12 cellular contexts compared by ENCODE assay signal in genomic region chr5:3597002-3597726, GRCh38. TPM values are rescaled to one million over a fixed set of nuclear protein-coding genes. Genes with fewer than 3 reads are reported as not detected.
A peak's percentile ranks its signal among the peaks of the same experiment; 100 is the strongest.
DNase-seq lines count a peak whose midpoint lies in the region; ATAC-seq and TF ChIP-seq lines count a peak whose summit lies in the region.
"Had no signal": no experiment of that assay in that cellular context is flagged by ENCODE, and none has a peak within 500 bp of the region (broad histone marks: within the 10 kb centered on the region; RNA-seq: fewer than 3 reads in every experiment).

No MANE protein-coding gene starts in this region.

- CTCF ChIA-PET in activated CD8-positive, alpha-beta T cell treated with anti-CD3 and anti-CD28 coated beads, Interleukin-2, amount 10 ng/mL, durations not matched to agents 7 days and 5 days (lab: Charles Lee): no interaction called here
- CTCF ChIA-PET in activated CD8-positive, alpha-beta T cell treated with anti-CD3 and anti-CD28 coated beads for 36 hours (lab: Charles Lee): no interaction called here

- H3K9me3 ChIP-seq in breast epithelium (peaks cover 0 to 4% of the 10 kb centered on the region in 2 donors), subcutaneous abdominal adipose tissue (ENCODE audit: control insufficient read depth in 5 of 5, low read length in 5 of 5) (no peaks in the 10 kb centered on the region)

- TF ChIP-seq CTCF in activated CD8-positive, alpha-beta T cell treated with anti-CD3 and anti-CD28 coated beads for 36 hours (IDR thresholded peaks at IDR 0.05): no peak
- TF ChIP-seq CTCF in breast epithelium (IDR thresholded peaks at IDR 0.05): no peak

- H3K36me3 ChIP-seq in breast epithelium (no peaks in the 10 kb centered on the region), subcutaneous abdominal adipose tissue (ENCODE audit: control insufficient read depth in 5 of 5, insufficient read depth in 5 of 5, low read length in 5 of 5) (peaks cover 0 to 3% (median 0%) of the 10 kb centered on the region in 5 donors)

- no peak for TF ChIP-seq POLR2A in breast epithelium (IDR thresholded peaks at IDR 0.05)

- no peak overlapping the region for H3K4me3 Mint-ChIP-seq in activated CD8-positive, alpha-beta T cell treated with anti-CD3 and anti-CD28 coated beads, Interleukin-2, amount 10 ng/mL, durations not matched to agents 7 days and 5 days
- no peak overlapping the region for H3K4me3 Mint-ChIP-seq in activated CD8-positive, alpha-beta T cell treated with anti-CD3 and anti-CD28 coated beads for 36 hours
- H3K4me3 Mint-ChIP-seq in T-helper 2 cell treated with Interferon-gamma antibody and Interleukin-4, amounts not matched to agents 5 μg/mL and 100 μg/mL, for 36 hours: no peak overlapping the region

- H3K27ac Mint-ChIP-seq in activated CD8-positive, alpha-beta T cell treated with anti-CD3 and anti-CD28 coated beads, Interleukin-2, amount 10 ng/mL, durations not matched to agents 7 days and 5 days: peak overlapping the region; percentile 67
- H3K27ac Mint-ChIP-seq in activated CD8-positive, alpha-beta T cell treated with anti-CD3 and anti-CD28 coated beads for 36 hours: no peak overlapping the region
- H3K27ac Mint-ChIP-seq in T-helper 2 cell treated with Interferon-gamma antibody and Interleukin-4, amounts not matched to agents 5 μg/mL and 100 μg/mL, for 36 hours: no peak overlapping the region

- peaks cover 0 to 75% of the 10 kb centered on the region in 2 donors for H3K27me3 ChIP-seq in breast epithelium
- peaks cover 4 to 62% (median 44%) of the 10 kb centered on the region in 5 donors for H3K27me3 ChIP-seq in subcutaneous abdominal adipose tissue (ENCODE audit: control insufficient read depth in 5 of 5, insufficient read depth in 4 of 5, low read length in 5 of 5)

- H3K27ac ChIP-seq in breast epithelium (peak overlapping the region; percentile 90 to 93), subcutaneous abdominal adipose tissue (ENCODE audit: low read depth, low read length) (peak overlapping the region; percentile 41)

- intact Hi-C loops in activated CD8-positive, alpha-beta T cell treated with anti-CD3 and anti-CD28 coated beads for 36 hours (cut with micrococcal nuclease): loop anchor here (10.0 kb wide), 1 partner anchor 1722 kb away; no protein-coding TSS in a partner anchor
- intact Hi-C loops in breast epithelium (cut with DNase I; ENCODE audit: low total_unique reads): no loop called here
- intact Hi-C loops in Right ventricle myocardium inferior (cut with DNase I): no loop called here

- H3K36me3 Mint-ChIP-seq in activated CD8-positive, alpha-beta T cell treated with anti-CD3 and anti-CD28 coated beads, Interleukin-2, amount 10 ng/mL, durations not matched to agents 7 days and 5 days (ENCODE audit: low read depth): peaks cover 26% of the 10 kb centered on the region
- H3K36me3 Mint-ChIP-seq in activated CD8-positive, alpha-beta T cell treated with anti-CD3 and anti-CD28 coated beads for 36 hours (ENCODE audit: low read depth): peaks cover 5% of the 10 kb centered on the region
- no peaks in the 10 kb centered on the region for H3K36me3 Mint-ChIP-seq in T-helper 2 cell treated with Interferon-gamma antibody and Interleukin-4, amounts not matched to agents 5 μg/mL and 100 μg/mL, for 36 hours (ENCODE audit: low read depth)

- H3K4me3 ChIP-seq in breast epithelium (peak overlapping the region; percentile 59 to 69 (median 66)), subcutaneous abdominal adipose tissue (ENCODE audit: low read depth in 1 of 5, low read length in 5 of 5) (peak overlapping the region; percentile 52 to 70 (median 59))

- no peak for DNase-seq in activated CD8-positive, alpha-beta T cell treated with anti-CD3 and anti-CD28 coated beads, Interleukin-2, amount 10 ng/mL, durations not matched to agents 7 days and 5 days
- DNase-seq in activated CD8-positive, alpha-beta T cell treated with anti-CD3 and anti-CD28 coated beads for 36 hours: no peak
- DNase-seq in breast epithelium (ENCODE audit: low spot score in 2 of 2) (no peak), left kidney (ENCODE audit: low read depth, low spot score) (peak; percentile 50), Right ventricle myocardium inferior (ENCODE audit: missing footprints) (no peak)
- DNase-seq in T-helper 2 cell treated with Interferon-gamma antibody and Interleukin-4, amounts not matched to agents 5 μg/mL and 100 μg/mL, for 36 hours (ENCODE audit: low spot score): no peak
- DNase-seq: ACHN, DMS53, islet precursor cell had no signal

- POLR2A ChIA-PET in activated CD8-positive, alpha-beta T cell treated with anti-CD3 and anti-CD28 coated beads, Interleukin-2, amount 10 ng/mL, durations not matched to agents 7 days and 5 days (lab: Charles Lee): no interaction called here
- POLR2A ChIA-PET in activated CD8-positive, alpha-beta T cell treated with anti-CD3 and anti-CD28 coated beads for 36 hours (lab: Charles Lee): no interaction called here

- ATAC-seq in activated CD8-positive, alpha-beta T cell treated with anti-CD3 and anti-CD28 coated beads, Interleukin-2, amount 10 ng/mL, durations not matched to agents 7 days and 5 days: no peak
- ATAC-seq in activated CD8-positive, alpha-beta T cell treated with anti-CD3 and anti-CD28 coated beads for 36 hours: no peak
- no peak for ATAC-seq in GM21381 (IDR thresholded peaks at IDR 0.05; ENCODE audit: unreplicated experiment)
- no peak for ATAC-seq in Right ventricle myocardium inferior
- ATAC-seq: esophagus mucosa had no signal

- H3K9me3 Mint-ChIP-seq in activated CD8-positive, alpha-beta T cell treated with anti-CD3 and anti-CD28 coated beads, Interleukin-2, amount 10 ng/mL, durations not matched to agents 7 days and 5 days (ENCODE audit: insufficient read depth): peaks cover 3% of the 10 kb centered on the region
- peaks cover 2% of the 10 kb centered on the region for H3K9me3 Mint-ChIP-seq in activated CD8-positive, alpha-beta T cell treated with anti-CD3 and anti-CD28 coated beads for 36 hours
- no peaks in the 10 kb centered on the region for H3K9me3 Mint-ChIP-seq in T-helper 2 cell treated with Interferon-gamma antibody and Interleukin-4, amounts not matched to agents 5 μg/mL and 100 μg/mL, for 36 hours

- peaks cover 2% of the 10 kb centered on the region for H3K4me1 Mint-ChIP-seq in activated CD8-positive, alpha-beta T cell treated with anti-CD3 and anti-CD28 coated beads, Interleukin-2, amount 10 ng/mL, durations not matched to agents 7 days and 5 days (ENCODE audit: low read depth)
- peaks cover 14% of the 10 kb centered on the region for H3K4me1 Mint-ChIP-seq in activated CD8-positive, alpha-beta T cell treated with anti-CD3 and anti-CD28 coated beads for 36 hours (ENCODE audit: low read depth)
- H3K4me1 Mint-ChIP-seq in T-helper 2 cell treated with Interferon-gamma antibody and Interleukin-4, amounts not matched to agents 5 μg/mL and 100 μg/mL, for 36 hours (ENCODE audit: low read depth): no peaks in the 10 kb centered on the region

- peaks cover 60% of the 10 kb centered on the region for H3K27me3 Mint-ChIP-seq in activated CD8-positive, alpha-beta T cell treated with anti-CD3 and anti-CD28 coated beads, Interleukin-2, amount 10 ng/mL, durations not matched to agents 7 days and 5 days (ENCODE audit: low read depth)
- H3K27me3 Mint-ChIP-seq in activated CD8-positive, alpha-beta T cell treated with anti-CD3 and anti-CD28 coated beads for 36 hours: peaks cover 70% of the 10 kb centered on the region
- H3K27me3 Mint-ChIP-seq in T-helper 2 cell treated with Interferon-gamma antibody and Interleukin-4, amounts not matched to agents 5 μg/mL and 100 μg/mL, for 36 hours (ENCODE audit: low read depth): peaks cover 73% of the 10 kb centered on the region

- H3K4me1 ChIP-seq in breast epithelium: no peaks in the 10 kb centered on the region
- H3K4me1 ChIP-seq in subcutaneous abdominal adipose tissue (ENCODE audit: control insufficient read depth in 5 of 5, insufficient read depth in 5 of 5, low read length in 5 of 5): peaks cover 0 to 57% (median 44%) of the 10 kb centered on the region in 5 donors

- H3K9ac ChIP-seq in subcutaneous abdominal adipose tissue (ENCODE audit: low read length in 5 of 5): peak overlapping the region in 4 of 5 donors; percentile 1 to 68 (median 48)

RNA-seq across cellular contexts. Expression of gene IRX1, which starts 1.5 kb away (rescaled TPM):
- total RNA-seq in activated CD8-positive, alpha-beta T cell treated with anti-CD3 and anti-CD28 coated beads, Interleukin-2, amount 10 ng/mL, durations not matched to agents 7 days and 5 days: not detected
- not detected for total RNA-seq in activated CD8-positive, alpha-beta T cell treated with anti-CD3 and anti-CD28 coated beads for 36 hours
- 10 to 100 TPM; 19.7 to 49.2 (median 27.8) TPM for total RNA-seq in breast epithelium
- 1.3 TPM for total RNA-seq in Right ventricle myocardium inferior
